In genomic region chr1:32179193-32179442, GRCh38 we compare ENCODE assay signal across 8 cellular contexts. TPM values are rescaled to one million over a fixed set of nuclear protein-coding genes. Genes with fewer than 3 reads are reported as not detected.
DNase-seq lines count a peak whose midpoint lies in the region; ATAC-seq and TF ChIP-seq lines count a peak whose summit lies in the region.

No MANE protein-coding gene starts in this region.

- no peaks in the 10 kb centered on the region for H3K9me2 ChIP-seq in PC-3 (replicated peaks; ENCODE audit: low read length)

- H3K36me3 ChIP-seq in PC-3 (ENCODE audit: low read depth, low read length) (peaks cover 20% of the 10 kb centered on the region), esophagus muscularis mucosa (peaks cover 3 to 38% (median 21%) of the 10 kb centered on the region in 4 donors), parathyroid adenoma (ENCODE audit: control insufficient read depth, insufficient read depth, low read length) (no peaks in the 10 kb centered on the region)

- 12% methylated on average over 7 of the region's 7 CpGs for WGBS in esophagus muscularis mucosa

- H3K4me2 ChIP-seq in PC-3 (ENCODE audit: low read length), result peak overlapping the region; percentile 86
- H3K4me2 ChIP-seq in parathyroid adenoma (ENCODE audit: low read length), result peak overlapping the region; percentile 95

- POLR2A ChIA-PET in PC-3 (lab: Charles Lee; ENCODE audit: unreplicated experiment), result interaction anchor here (0.6 kb wide), 2 partner anchors 31 to 69 kb away, joined by 7 to 11 read pairs; no protein-coding TSS in a partner anchor

- no peaks in the 10 kb centered on the region for H3F3A ChIP-seq in PC-3 (ENCODE audit: low read length, unreplicated experiment)

- no TSS peak for BruUV-seq in PC-3 (replicated peaks; lab: Mats Ljungman, UMichigan)

- intact Hi-C loops in PC-3 (cut with micrococcal nuclease) (no loop called here), esophagus muscularis mucosa (cut with DNase I) (no loop called here)

- H2AFZ ChIP-seq in PC-3 (ENCODE audit: low read length) (peak overlapping the region; percentile 81), parathyroid adenoma (peak overlapping the region; percentile 82)

- CTCF ChIA-PET in PC-3 (lab: Charles Lee), result no interaction called here

- ATAC-seq in GM18511 (IDR thresholded peaks at IDR 0.05; ENCODE audit: unreplicated experiment) (peak; percentile 2), PC-3 (peak; percentile 2; the same call in 1 of the 2 replicates), HG03521 (IDR thresholded peaks at IDR 0.05; ENCODE audit: unreplicated experiment) (no peak), GM21515 (IDR thresholded peaks at IDR 0.05; ENCODE audit: unreplicated experiment) (no peak), GM18909 (IDR thresholded peaks at IDR 0.05; ENCODE audit: poor library complexity, unreplicated experiment) (no peak)

- H3K9me3 ChIP-seq in PC-3 (ENCODE audit: low read length) (no peaks in the 10 kb centered on the region), esophagus muscularis mucosa (no peaks in the 10 kb centered on the region), parathyroid adenoma (ENCODE audit: control insufficient read depth, low read length) (no peaks in the 10 kb centered on the region)

- H3K4me1 ChIP-seq in PC-3 (ENCODE audit: insufficient read depth, low read length) (peaks cover 18% of the 10 kb centered on the region), esophagus muscularis mucosa (peaks cover 35 to 53% (median 46%) of the 10 kb centered on the region in 4 donors), parathyroid adenoma (peaks cover 5% of the 10 kb centered on the region)

- H3K27ac ChIP-seq in PC-3 (ENCODE audit: low read length) (peak overlapping the region; percentile 83), esophagus muscularis mucosa (replicated peaks in 1 of 4) (peak overlapping the region; percentile 93 to 96 (median 94)), parathyroid adenoma (peak overlapping the region; percentile 87)

- no peak for TF ChIP-seq POLR2A in esophagus muscularis mucosa (IDR thresholded peaks at IDR 0.05; ENCODE audit: low read depth)

- peak overlapping the region; percentile 95; the same call in 1 of the 2 replicates for H3K4me3 ChIP-seq in PC-3 (ENCODE audit: low read length)
- peak overlapping the region; percentile 61 to 76 (median 70) for H3K4me3 ChIP-seq in esophagus muscularis mucosa
- H3K4me3 ChIP-seq in parathyroid adenoma (ENCODE audit: low read depth, low read length), result peak overlapping the region; percentile 71

- H4K20me1 ChIP-seq in PC-3 (ENCODE audit: low read length), result peaks cover 12% of the 10 kb centered on the region; the same call in 1 of the 2 replicates

- H3K79me2 ChIP-seq in PC-3 (ENCODE audit: low read length) (peaks cover 41% of the 10 kb centered on the region), parathyroid adenoma (peaks cover 11% of the 10 kb centered on the region)

- TF ChIP-seq EP300 in esophagus muscularis mucosa (IDR thresholded peaks at IDR 0.05), result no peak

- DNase-seq in PC-3, result no peak
- no peak for DNase-seq in esophagus muscularis mucosa (ENCODE audit: extremely low spot score)
- DNase-seq in activated CD8-positive, alpha-beta memory T cell treated with anti-CD3 and anti-CD28 coated beads, Interleukin-2, amount 50 U/mL, for 48 hours, result no peak

- H3K9ac ChIP-seq in PC-3 (ENCODE audit: low read length) (peak overlapping the region; percentile 95), parathyroid adenoma (no peak overlapping the region)

- TF ChIP-seq CTCF in PC-3 (conservative IDR thresholded peaks at IDR 0.05; ENCODE audit: low read depth, low read length), result no peak
- no peak for TF ChIP-seq CTCF in esophagus muscularis mucosa (IDR thresholded peaks at IDR 0.05)
- TF ChIP-seq CTCF in parathyroid adenoma (IDR thresholded peaks at IDR 0.05), result no peak

- no peaks in the 10 kb centered on the region for H3K27me3 ChIP-seq in PC-3 (ENCODE audit: low read length)
- no peaks in the 10 kb centered on the region for H3K27me3 ChIP-seq in esophagus muscularis mucosa
- no peaks in the 10 kb centered on the region for H3K27me3 ChIP-seq in parathyroid adenoma (ENCODE audit: control insufficient read depth, insufficient read depth, low read length)

RNA-seq across cellular contexts. Expression of gene TXLNA, which starts 0.4 kb away (rescaled TPM):
- total RNA-seq in PC-3 (2014; rRNA removed) (64.2 and 79.0 TPM in 2 replicates), esophagus muscularis mucosa (10 to 100 TPM; 43.6 to 88.4 (median 70.4) TPM)

RNA-seq across cellular contexts. Expression of gene CCDC28B, which starts 21.3 kb away (rescaled TPM):
- 4.7 and 5.5 TPM in 2 replicates for total RNA-seq in PC-3 (2014; rRNA removed)
- 1 to 10 TPM; 5.0 to 7.8 (median 6.5) TPM for total RNA-seq in esophagus muscularis mucosa

RNA-seq across cellular contexts. Expression of gene IQCC, which starts 26.4 kb away (rescaled TPM):
- 8.5 and 11.8 TPM in 2 replicates for total RNA-seq in PC-3 (2014; rRNA removed)
- total RNA-seq in esophagus muscularis mucosa, result 1 to 10 TPM in 3 of 4 donors, under 1 TPM in 1; 0.66 to 2.1 (median 1.1) TPM

RNA-seq across cellular contexts. Expression of gene DCDC2B, which starts 29.8 kb away (rescaled TPM):
- total RNA-seq in PC-3 (2014; rRNA removed) (not detected in 2 replicates), esophagus muscularis mucosa (not detected)

RNA-seq across cellular contexts. Expression of gene TMEM234, which starts 43.0 kb away (rescaled TPM):
- 4.2 and 7.7 TPM in 2 replicates for total RNA-seq in PC-3 (2014; rRNA removed)
- total RNA-seq in esophagus muscularis mucosa, result 1 to 10 TPM; 6.6 to 10.0 (median 8.2) TPM

Comparison
In these comparisons a context has a peak if more than half of its experiments do, and no peak if none do; other contexts are left out.
1. ATAC-seq: peak in GM18511 (single experiment) and PC-3 (single experiment); none in HG03521 (single experiment), GM21515 (single experiment) and GM18909 (single experiment).
2. Peak in every context shown above with its lines, with median percentiles within 50 percentile points of each other: H3K27ac ChIP-seq and H3K4me3 ChIP-seq.